1 cellular context compared by ENCODE assay signal in genomic region chr18:3872651-3873050, GRCh38.
TF ChIP-seq lines count a peak whose summit lies in the region.

No MANE protein-coding gene starts in this region.

TF ChIP-seq in IMR-90, 13 proteins besides CTCF, POLR2A, EP300 and RAD21:
- TF ChIP-seq FOS (IDR thresholded peaks at IDR 0.05; ENCODE audit: low read depth, low read length) (no peak), USF2 (IDR thresholded peaks at IDR 0.05; ENCODE audit: low read depth, low read length) (no peak), MAZ (IDR thresholded peaks at IDR 0.05; ENCODE audit: borderline replicate concordance, low read depth, low read length) (no peak), BHLHE40 (IDR thresholded peaks at IDR 0.05; ENCODE audit: low read depth, low read length) (no peak), NFE2L2 (IDR thresholded peaks at IDR 0.05; ENCODE audit: low read depth, low read length) (no peak), ELK1 (IDR thresholded peaks at IDR 0.05; ENCODE audit: borderline replicate concordance, low read depth, low read length) (no peak), RFX5 (IDR thresholded peaks at IDR 0.05; ENCODE audit: low read depth, low read length) (no peak)
